Comparison of ENCODE assay signal across 11 cellular contexts in the genomic region with DNA sequence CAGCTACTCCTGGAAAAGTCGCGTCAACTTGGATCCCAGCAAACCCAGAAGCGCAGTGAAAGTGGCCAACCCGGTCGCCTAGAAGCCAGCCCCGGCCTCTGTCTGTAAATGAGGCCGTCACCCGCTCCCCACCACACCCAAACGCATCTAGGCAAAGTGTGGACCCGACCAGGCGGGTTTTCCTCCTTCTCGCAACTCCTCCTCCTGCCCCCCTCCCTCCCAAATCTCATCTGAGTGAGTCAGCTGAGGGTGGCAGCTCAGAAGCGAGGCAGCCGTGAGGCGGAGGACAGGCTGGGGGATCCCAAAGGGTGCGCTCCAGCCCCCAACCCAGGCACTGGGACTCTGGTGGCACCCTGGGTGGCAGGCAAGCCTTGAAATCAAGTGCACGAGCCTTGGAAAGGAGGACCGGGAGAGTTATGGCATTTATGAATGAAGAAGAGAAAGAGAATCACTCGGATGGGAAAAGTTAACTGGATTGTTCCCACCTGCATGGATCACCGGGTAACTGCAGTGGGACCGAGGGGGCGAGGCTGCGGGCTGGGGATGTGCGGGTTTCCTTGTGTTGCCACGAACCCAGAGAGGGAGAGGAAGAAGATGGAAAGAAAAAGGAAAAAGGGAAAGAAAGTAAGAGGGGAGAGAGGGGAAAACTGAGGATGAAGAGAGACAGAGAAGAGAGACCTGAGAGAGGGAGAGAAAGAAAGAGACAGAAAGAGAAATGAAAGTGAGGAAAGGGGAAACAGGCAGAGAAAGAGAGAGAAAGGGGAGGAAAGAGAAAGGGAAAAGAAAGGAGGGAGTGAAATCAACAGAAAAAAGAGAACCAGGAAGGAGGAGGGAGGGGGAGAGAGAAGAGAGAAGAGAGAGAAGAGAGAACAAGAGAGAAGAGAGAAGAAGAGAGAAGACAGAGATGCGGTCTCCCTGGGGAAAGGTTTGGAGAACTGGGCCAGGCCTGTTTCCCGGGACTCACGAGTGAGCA. TPM values are rescaled to one million over a fixed set of nuclear protein-coding genes. Genes with fewer than 3 reads are reported as not detected.
DNase-seq lines count a peak whose midpoint lies in the region; ATAC-seq and TF ChIP-seq lines count a peak whose summit lies in the region.
"Had no signal": no experiment of that assay in that cellular context is flagged by ENCODE, and none has a peak within 500 bp of the region (broad histone marks: within the 10 kb centered on the region; RNA-seq: fewer than 3 reads in every experiment).

Gene APCDD1L, minus strand, starts transcription at position 160 of the 973 bp plus-strand sequence. CDS start 692 bp downstream, outside the sequence.

- H3F3A ChIP-seq in SK-N-SH (replicated peaks; ENCODE audit: insufficient read depth) = no peaks in the 10 kb centered on the region

- intact Hi-C loops in psoas muscle (cut with DNase I) = no loop called here
- intact Hi-C loops in natural killer cell (cut with micrococcal nuclease) = no loop called here
- intact Hi-C loops in dorsolateral prefrontal cortex (cut with DNase I) = no loop called here

- TF ChIP-seq EP300 in SK-N-SH (IDR thresholded peaks at IDR 0.05; ENCODE audit: borderline replicate concordance in 1 of 2, low read depth in 1 of 2, low read length in 1 of 2) = no peak

- no peak for TF ChIP-seq RAD21 in SK-N-SH (IDR thresholded peaks at IDR 0.05; ENCODE audit: low read length)

- H3K27ac ChIP-seq in SK-N-SH (ENCODE audit: low read depth in 2 of 2, low read length in 1 of 2) (no peak within 1 kb of the TSS), foreskin keratinocyte (no peak within 1 kb of the TSS), psoas muscle (no peak within 1 kb of the TSS), dorsolateral prefrontal cortex (no peak within 1 kb of the TSS)
- H3K27ac ChIP-seq: body of pancreas had no signal

- POLR2A ChIA-PET in SK-N-SH (lab: Yijun Ruan, JAX) = no interaction called here

- DNase-seq in SK-N-SH = no peak
- DNase-seq in foreskin keratinocyte = peak in 1 of 2 donors; percentile 57
- no peak for DNase-seq in psoas muscle
- no peak for DNase-seq in natural killer cell
- no peak for DNase-seq in dorsolateral prefrontal cortex
- DNase-seq in T-helper 9 cell = no peak
- DNase-seq: body of pancreas, NCI-H2081 had no signal

- peak within 1 kb of the TSS; percentile 17; the same call in 1 of the 2 replicates for H3K4me2 ChIP-seq in SK-N-SH

- H3K36me3 Mint-ChIP-seq in natural killer cell = no peaks in the 10 kb centered on the region

- no peak within 1 kb of the TSS for H3K4me3 Mint-ChIP-seq in natural killer cell
- H3K4me3 Mint-ChIP-seq: stimulated activated naive CD8-positive, alpha-beta T cell treated with anti-CD3 and anti-CD28 coated beads, Interleukin-15, Interleukin-2, amounts not matched to agents 100 ng/mL and 50 ng/mL, for 24 hours had no signal

- H3K36me3 ChIP-seq in ES-I3 (ENCODE audit: insufficient read depth, low read length) (no peaks in the 10 kb centered on the region; the same call in 1 of the 2 replicates), SK-N-SH (replicated peaks in 1 of 2; ENCODE audit: control insufficient read depth in 1 of 2, insufficient read depth in 2 of 2, low read length in 1 of 2) (no peaks in the 10 kb centered on the region), psoas muscle (ENCODE audit: insufficient read depth in 1 of 2, low read depth in 1 of 2) (no peaks in the 10 kb centered on the region)

- H3K27ac Mint-ChIP-seq in natural killer cell = no peak within 1 kb of the TSS
- H3K27ac Mint-ChIP-seq: stimulated activated naive CD8-positive, alpha-beta T cell treated with anti-CD3 and anti-CD28 coated beads, Interleukin-15, Interleukin-2, amounts not matched to agents 100 ng/mL and 50 ng/mL, for 24 hours had no signal

- H3K9me3 ChIP-seq in ES-I3 (ENCODE audit: control insufficient read depth, insufficient read depth, low read length) (peaks cover 3% of the 10 kb centered on the region; the same call in 1 of the 2 replicates), SK-N-SH (no peaks in the 10 kb centered on the region), psoas muscle (no peaks in the 10 kb centered on the region)
- H3K9me3 ChIP-seq: body of pancreas had no signal

- TF ChIP-seq CTCF in SK-N-SH (IDR thresholded peaks at IDR 0.05) (no peak), foreskin keratinocyte (conservative IDR thresholded peaks at IDR 0.05) (no peak), psoas muscle (IDR thresholded peaks at IDR 0.05) (no peak), natural killer cell (IDR thresholded peaks at IDR 0.05) (no peak), dorsolateral prefrontal cortex (IDR thresholded peaks at IDR 0.05 in 54 of 56, conservative IDR thresholded peaks at IDR 0.05 in 2 of 56; ENCODE audit: low read depth in 1 of 56, partially characterized antibody in 56 of 56) (no peak)

- WGBS in SK-N-SH (ENCODE audit: low lambda C conversion rate) = 80% methylated on average over 25 of the region's 28 CpGs
- 25 to 29% (median 27%) methylated on average over 26 to 28 of the region's 28 CpGs for WGBS in psoas muscle, 3 donors

- H3K27me3 ChIP-seq in SK-N-SH (ENCODE audit: insufficient read depth) (no peaks in the 10 kb centered on the region), foreskin keratinocyte (peaks cover 35% of the 10 kb centered on the region), psoas muscle (ENCODE audit: insufficient read depth in 3 of 3, low read length in 2 of 3) (peaks cover 0 to 59% (median 11%) of the 10 kb centered on the region in 3 donors), dorsolateral prefrontal cortex (peaks cover 0 to 49% (median 35%) of the 10 kb centered on the region in 45 donors)

- CTCF ChIA-PET in SK-N-SH (lab: Yijun Ruan, JAX) = interaction anchor here (0.8 kb wide), 1 partner anchor 66 kb away, joined by 3 read pairs; no protein-coding TSS in a partner anchor

- H3K9ac ChIP-seq in ES-I3 (ENCODE audit: low read depth, low read length) (peak within 1 kb of the TSS; percentile 69; the same call in 1 of the 2 replicates), SK-N-SH (no peak within 1 kb of the TSS)

- H3K4me1 ChIP-seq in ES-I3 (ENCODE audit: insufficient read depth, low read length) (0 out of 2 replicates have a peak, but pooled peaks cover 4% of the 10 kb centered on the region), SK-N-SH (ENCODE audit: control insufficient read depth in 1 of 2, insufficient read depth in 2 of 2, low read depth in 1 of 2, low read length in 1 of 2) (peaks cover 0 to 26% of the 10 kb centered on the region in 2 experiments; a peak in 2 of 4 replicates), foreskin keratinocyte (peaks cover 4% of the 10 kb centered on the region), psoas muscle (no peaks in the 10 kb centered on the region)
- H3K4me1 ChIP-seq: body of pancreas had no signal

- H3K27me3 Mint-ChIP-seq in natural killer cell (ENCODE audit: low read depth in 2 of 2) = peaks cover 16 to 38% of the 10 kb centered on the region in 2 donors

- H3K4me3 ChIP-seq in SK-N-SH (ENCODE audit: low read depth in 2 of 2, low read length in 1 of 2) (no peak within 1 kb of the TSS), psoas muscle (peak within 1 kb of the TSS; percentile 38), dorsolateral prefrontal cortex (no peak within 1 kb of the TSS)
- H3K4me3 ChIP-seq: body of pancreas had no signal

- H3K79me2 ChIP-seq in SK-N-SH (ENCODE audit: insufficient read depth) = no peaks in the 10 kb centered on the region

- no peaks in the 10 kb centered on the region for H3K9me3 Mint-ChIP-seq in natural killer cell
- H3K9me3 Mint-ChIP-seq: stimulated activated naive CD8-positive, alpha-beta T cell treated with anti-CD3 and anti-CD28 coated beads, Interleukin-15, Interleukin-2, amounts not matched to agents 100 ng/mL and 50 ng/mL, for 24 hours had no signal

- no peaks in the 10 kb centered on the region for H3K9me2 ChIP-seq in SK-N-SH

- H4K20me1 ChIP-seq in SK-N-SH (ENCODE audit: insufficient read depth) = no peaks in the 10 kb centered on the region

- peak; percentile 87 for ATAC-seq in foreskin keratinocyte
- ATAC-seq in psoas muscle = peak in 1 of 4 donors; percentile 33
- no peak for ATAC-seq in natural killer cell
- ATAC-seq in HG03520 (IDR thresholded peaks at IDR 0.05; ENCODE audit: unreplicated experiment) = no peak
- ATAC-seq: body of pancreas had no signal

- H2AFZ ChIP-seq in SK-N-SH (ENCODE audit: low read depth) = no peak within 1 kb of the TSS

- no peaks in the 10 kb centered on the region for H3K4me1 Mint-ChIP-seq in natural killer cell

TF ChIP-seq in SK-N-SH, 30 proteins besides CTCF, POLR2A, EP300 and RAD21 (continues in another document):
- TF ChIP-seq FOXM1 (IDR thresholded peaks at IDR 0.05; ENCODE audit: low read depth) (no peak), JUND (IDR thresholded peaks at IDR 0.05) (no peak)
- TF ChIP-seq, protein P1, sequence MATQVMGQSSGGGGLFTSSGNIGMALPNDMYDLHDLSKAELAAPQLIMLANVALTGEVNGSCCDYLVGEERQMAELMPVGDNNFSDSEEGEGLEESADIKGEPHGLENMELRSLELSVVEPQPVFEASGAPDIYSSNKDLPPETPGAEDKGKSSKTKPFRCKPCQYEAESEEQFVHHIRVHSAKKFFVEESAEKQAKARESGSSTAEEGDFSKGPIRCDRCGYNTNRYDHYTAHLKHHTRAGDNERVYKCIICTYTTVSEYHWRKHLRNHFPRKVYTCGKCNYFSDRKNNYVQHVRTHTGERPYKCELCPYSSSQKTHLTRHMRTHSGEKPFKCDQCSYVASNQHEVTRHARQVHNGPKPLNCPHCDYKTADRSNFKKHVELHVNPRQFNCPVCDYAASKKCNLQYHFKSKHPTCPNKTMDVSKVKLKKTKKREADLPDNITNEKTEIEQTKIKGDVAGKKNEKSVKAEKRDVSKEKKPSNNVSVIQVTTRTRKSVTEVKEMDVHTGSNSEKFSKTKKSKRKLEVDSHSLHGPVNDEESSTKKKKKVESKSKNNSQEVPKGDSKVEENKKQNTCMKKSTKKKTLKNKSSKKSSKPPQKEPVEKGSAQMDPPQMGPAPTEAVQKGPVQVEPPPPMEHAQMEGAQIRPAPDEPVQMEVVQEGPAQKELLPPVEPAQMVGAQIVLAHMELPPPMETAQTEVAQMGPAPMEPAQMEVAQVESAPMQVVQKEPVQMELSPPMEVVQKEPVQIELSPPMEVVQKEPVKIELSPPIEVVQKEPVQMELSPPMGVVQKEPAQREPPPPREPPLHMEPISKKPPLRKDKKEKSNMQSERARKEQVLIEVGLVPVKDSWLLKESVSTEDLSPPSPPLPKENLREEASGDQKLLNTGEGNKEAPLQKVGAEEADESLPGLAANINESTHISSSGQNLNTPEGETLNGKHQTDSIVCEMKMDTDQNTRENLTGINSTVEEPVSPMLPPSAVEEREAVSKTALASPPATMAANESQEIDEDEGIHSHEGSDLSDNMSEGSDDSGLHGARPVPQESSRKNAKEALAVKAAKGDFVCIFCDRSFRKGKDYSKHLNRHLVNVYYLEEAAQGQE (IDR thresholded peaks at IDR 0.05; ENCODE audit: low read depth, low read length) = no peak

RNA-seq across cellular contexts. Expression of gene APCDD1L, which starts in this region (rescaled TPM):
- polyA plus RNA-seq in SK-N-SH (2012; rRNA removed) (0.31 and 0.99 TPM in 2 replicates), foreskin keratinocyte (2.2 and 3.5 TPM in 2 replicates), psoas muscle (under 1 TPM; 0.03 to 0.10 (median 0.07) TPM)
- 0.36 and 0.47 TPM in 2 replicates for polyA plus RNA-seq in SK-N-SH (2012; cell fraction: cytosol; rRNA removed)
- polyA plus RNA-seq in SK-N-SH (2012; cell fraction: nucleus; rRNA removed) = 0.60 and 0.76 TPM in 2 replicates
- total RNA-seq in foreskin keratinocyte (2.1 and 4.4 TPM in 2 replicates), psoas muscle (1 to 10 TPM in 1 of 4 donors, under 1 TPM in 3; 0.14 to 1.2 (median 0.18) TPM), natural killer cell (not detected), dorsolateral prefrontal cortex (under 1 TPM in 2 of 120 experiments, not detected in 118; 0.14 to 0.30 TPM)
